Comparison of ENCODE assay signal across 9 cellular contexts in the genomic region with DNA sequence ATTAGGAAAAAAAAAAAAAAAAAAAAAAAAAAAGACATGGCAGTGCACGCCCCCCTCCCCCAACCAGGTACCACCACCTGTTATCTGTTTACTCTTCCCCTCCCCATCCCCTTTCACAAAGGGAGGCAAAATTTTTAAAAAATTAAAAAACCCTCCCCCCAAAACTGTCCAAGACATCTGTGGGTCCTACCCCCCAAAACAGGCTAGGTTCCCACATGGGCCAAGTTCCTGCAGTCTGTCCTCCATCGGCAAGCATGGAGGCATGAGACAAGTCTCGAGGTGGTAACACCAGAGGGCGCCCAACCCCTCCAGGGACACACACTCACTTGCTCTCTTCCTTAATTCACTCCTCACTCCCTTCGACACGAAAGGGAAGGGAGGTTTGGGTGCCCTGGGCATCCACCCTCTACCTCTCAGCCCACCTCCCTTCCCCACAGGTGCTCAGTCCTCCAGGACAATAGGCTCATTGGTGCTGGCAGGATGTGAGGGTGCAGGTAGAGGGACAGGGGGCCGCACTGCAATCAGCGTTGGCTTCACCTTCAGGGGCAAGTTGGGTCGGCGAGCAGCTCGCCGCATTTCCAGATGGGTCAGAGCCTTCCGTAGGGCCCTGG. TPM values are rescaled to one million over a fixed set of nuclear protein-coding genes. Genes with fewer than 3 reads are reported as not detected.
DNase-seq lines count a peak whose midpoint lies in the region; ATAC-seq and FAIRE-seq lines count a peak whose summit lies in the region.
"Had no signal": no experiment of that assay in that cellular context is flagged by ENCODE, and none has a peak within 500 bp of the region (broad histone marks: within the 10 kb centered on the region; RNA-seq: fewer than 3 reads in every experiment).

No MANE protein-coding gene starts in this region.

- H3K27ac ChIP-seq in small intestine (ENCODE audit: low read depth in 1 of 2, low read length in 1 of 2): peak overlapping the region in 1 of 2 donors; percentile 32

- H3K4me3 ChIP-seq in MG63 (no peak overlapping the region), small intestine (ENCODE audit: low read depth in 1 of 2, low read length in 2 of 2) (no peak overlapping the region)

- no peaks in the 10 kb centered on the region for H3K27me3 ChIP-seq in MG63
- no peaks in the 10 kb centered on the region for H3K27me3 ChIP-seq in small intestine (ENCODE audit: control insufficient read depth in 2 of 2, insufficient read depth in 2 of 2, low read length in 2 of 2)

- H3K9me3 ChIP-seq in MG63 (no peaks in the 10 kb centered on the region), small intestine (ENCODE audit: control insufficient read depth, low read depth) (no peaks in the 10 kb centered on the region)

- no peak for FAIRE-seq in small intestine (lab: Jason Lieb, UNC)
- FAIRE-seq: endometrium had no signal

- ATAC-seq in HG02981 (IDR thresholded peaks at IDR 0.05; ENCODE audit: unreplicated experiment) (no peak), HG03571 (IDR thresholded peaks at IDR 0.05; ENCODE audit: unreplicated experiment) (no peak)

- 56 to 61% (median 59%) methylated on average over 13 of the region's 13 CpGs for WGBS in small intestine, 3 donors

- peaks cover 59% of the 10 kb centered on the region for H3K36me3 ChIP-seq in MG63
- peaks cover 21 to 22% of the 10 kb centered on the region in 2 donors for H3K36me3 ChIP-seq in small intestine (ENCODE audit: control insufficient read depth in 2 of 2, insufficient read depth in 2 of 2, low read length in 2 of 2)

- H3K4me1 ChIP-seq in small intestine (ENCODE audit: control insufficient read depth in 2 of 2, insufficient read depth in 1 of 2, low read depth in 1 of 2, low read length in 1 of 2): peaks cover 3% of the 10 kb centered on the region in 2 donors

- peak; percentile 76 for DNase-seq in Daoy (ENCODE audit: low read depth)
- DNase-seq in MG63: peak; percentile 73
- DNase-seq in T follicular helper cell (ENCODE audit: low read depth): peak; percentile 71
- DNase-seq in amygdala (lab: John Stamatoyannopoulos, UW): peak in 45 of 56 donors; percentile 9 to 83 (median 54)
- DNase-seq in hepatic stellate cell (ENCODE audit: low spot score): peak; percentile 74
- DNase-seq in small intestine: peak; percentile 84

RNA-seq across cellular contexts. Expression of a gene that starts 2.2 kb away (rescaled TPM):
- total RNA-seq in Daoy (2014; rRNA removed; shearing (Covaris generic)): 12.4 and 13.8 TPM in 2 replicates
- 11.1 and 20.3 TPM in 2 replicates for total RNA-seq in MG63 (2014; rRNA removed; shearing (Covaris generic); ENCODE audit: low replicate concordance)
- polyA plus RNA-seq in small intestine: 10 to 100 TPM in 2 of 3 donors, 1 to 10 TPM in 1; 7.8 to 20.1 (median 13.7) TPM

RNA-seq across cellular contexts. Expression of a gene that starts 8.1 kb away (rescaled TPM):
- 123 and 124 TPM in 2 replicates for total RNA-seq in Daoy (2014; rRNA removed; shearing (Covaris generic))
- total RNA-seq in MG63 (2014; rRNA removed; shearing (Covaris generic); ENCODE audit: low replicate concordance): 84.9 and 117 TPM in 2 replicates
- polyA plus RNA-seq in small intestine: 10 to 100 TPM; 40.5 to 64.7 (median 40.9) TPM

RNA-seq across cellular contexts. Expression of a gene that starts 19.0 kb away (rescaled TPM):
- total RNA-seq in Daoy (2014; rRNA removed; shearing (Covaris generic)): 18.0 and 19.3 TPM in 2 replicates
- total RNA-seq in MG63 (2014; rRNA removed; shearing (Covaris generic); ENCODE audit: low replicate concordance): 18.1 and 20.9 TPM in 2 replicates
- polyA plus RNA-seq in small intestine: 10 to 100 TPM; 28.8 to 46.2 (median 42.3) TPM

RNA-seq across cellular contexts. Expression of a gene that starts 19.5 kb away (rescaled TPM):
- total RNA-seq in Daoy (2014; rRNA removed; shearing (Covaris generic)): 0.33 and 2.7 TPM in 2 replicates
- 2.5 and 8.5 TPM in 2 replicates for total RNA-seq in MG63 (2014; rRNA removed; shearing (Covaris generic); ENCODE audit: low replicate concordance)
- polyA plus RNA-seq in small intestine: 1 to 10 TPM in 2 of 3 donors, under 1 TPM in 1; 0.54 to 8.4 (median 3.8) TPM

RNA-seq across cellular contexts. Expression of a gene that starts 19.8 kb away (rescaled TPM):
- total RNA-seq in Daoy (2014; rRNA removed; shearing (Covaris generic)): 1,694 and 1,735 TPM in 2 replicates
- 2,571 and 3,577 TPM in 2 replicates for total RNA-seq in MG63 (2014; rRNA removed; shearing (Covaris generic); ENCODE audit: low replicate concordance)
- polyA plus RNA-seq in small intestine: 1,000 to 10,000 TPM; 1,124 to 2,500 (median 1,741) TPM
